Comparison of ENCODE assay signal across 1 cellular context in the genomic region with DNA sequence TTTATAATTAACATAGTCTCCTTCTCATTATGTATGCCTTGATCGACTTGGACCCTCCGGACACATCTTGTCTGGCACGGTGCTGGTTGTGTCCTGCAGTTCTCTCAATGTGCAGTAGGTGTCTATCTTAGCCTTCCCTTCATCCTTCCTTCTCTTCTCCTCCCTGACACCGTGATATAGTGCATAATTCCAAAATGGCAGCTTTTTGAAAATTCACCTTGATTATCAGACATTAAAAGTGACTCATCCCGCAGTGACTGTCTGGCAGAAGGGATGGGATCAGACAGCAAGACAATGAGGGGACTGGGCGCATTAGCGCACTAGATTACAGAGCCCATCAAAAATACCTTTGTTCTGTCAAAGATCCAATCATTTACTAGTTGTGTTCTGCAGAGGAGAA.
TF ChIP-seq lines count a peak whose summit lies in the region.

No MANE protein-coding gene starts in this region.

TF ChIP-seq in liver, 16 proteins besides CTCF, POLR2A, EP300 and RAD21 (continued from another document):
- TF ChIP-seq, protein P1, sequence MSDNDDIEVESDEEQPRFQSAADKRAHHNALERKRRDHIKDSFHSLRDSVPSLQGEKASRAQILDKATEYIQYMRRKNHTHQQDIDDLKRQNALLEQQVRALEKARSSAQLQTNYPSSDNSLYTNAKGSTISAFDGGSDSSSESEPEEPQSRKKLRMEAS (IDR thresholded peaks at IDR 0.05), result no peak
